ENCODE assay signal across 8 cellular contexts in the genomic region with DNA sequence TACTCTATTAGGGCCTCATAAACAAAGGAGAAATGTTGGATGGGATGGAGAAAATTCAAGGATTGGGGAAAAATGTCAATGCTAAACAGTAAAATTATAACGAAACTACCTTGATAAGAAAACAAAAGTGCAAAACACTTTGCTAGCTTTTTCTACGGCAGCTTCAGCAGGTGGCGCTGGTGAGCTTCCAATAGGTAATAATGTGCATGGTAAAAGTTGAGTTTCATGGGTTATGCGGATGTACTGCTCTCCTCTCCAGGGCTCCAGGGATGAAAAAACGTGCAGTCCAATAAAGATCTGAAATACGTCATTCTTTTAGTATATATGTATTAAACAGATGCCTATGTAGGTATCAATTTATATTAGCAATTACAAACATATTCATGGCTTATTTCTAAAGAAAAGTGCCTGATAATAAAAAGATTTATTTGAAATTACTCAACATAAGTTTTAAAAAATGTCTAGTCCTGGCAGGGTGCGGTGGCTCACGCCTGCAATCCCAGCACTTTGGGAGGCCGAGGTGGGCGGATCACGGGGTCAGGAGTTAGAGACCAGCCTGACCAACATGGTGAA.
DNase-seq lines count a peak whose midpoint lies in the region; ATAC-seq and TF ChIP-seq lines count a peak whose summit lies in the region.

No MANE protein-coding gene starts in this region.

- H3K9me3 Mint-ChIP-seq in activated CD4-positive, alpha-beta memory T cell treated with anti-CD3 and anti-CD28 coated beads for 36 hours: no peaks in the 10 kb centered on the region

- H3K27me3 Mint-ChIP-seq in activated CD4-positive, alpha-beta memory T cell treated with anti-CD3 and anti-CD28 coated beads for 36 hours: no peaks in the 10 kb centered on the region

- WGBS in prostate gland: 37% methylated on average over 11 of the region's 11 CpGs

- CTCF ChIA-PET in activated CD4-positive, alpha-beta memory T cell treated with anti-CD3 and anti-CD28 coated beads for 36 hours (lab: Charles Lee): interaction anchor here (1.0 to 1.7 kb wide), 3 partner anchors 16 to 1497 kb away, joined by 3 to 6 read pairs (median 4); no protein-coding TSS in a partner anchor

- no peak overlapping the region for H3K27ac ChIP-seq in prostate gland

- DNase-seq in CD1c-positive myeloid dendritic cell (ENCODE audit: extremely low spot score) (peak; percentile 17), NCI-H345 (lab: John Stamatoyannopoulos, UW) (peak; percentile 37), globus pallidus (ENCODE audit: low spot score) (peak; percentile 53), prostate gland (ENCODE audit: low spot score) (peak; percentile 19)
- DNase-seq in activated CD4-positive, alpha-beta memory T cell treated with anti-CD3 and anti-CD28 coated beads for 36 hours: peak; percentile 54

- H3K4me1 ChIP-seq in prostate gland (replicated peaks): no peaks in the 10 kb centered on the region

- TF ChIP-seq CTCF in prostate gland (IDR thresholded peaks at IDR 0.05): peak in 3 of 4 experiments; percentile 35 to 55 (median 40)

- ATAC-seq in GM18519 (IDR thresholded peaks at IDR 0.05; ENCODE audit: low FRiP score, unreplicated experiment): peak; percentile 88
- peak; percentile 73 for ATAC-seq in HG03103 (IDR thresholded peaks at IDR 0.05; ENCODE audit: low read depth, unreplicated experiment)
- no peak for ATAC-seq in HG03095 (IDR thresholded peaks at IDR 0.05; ENCODE audit: unreplicated experiment)

- intact Hi-C loops in activated CD4-positive, alpha-beta memory T cell treated with anti-CD3 and anti-CD28 coated beads for 36 hours (cut with micrococcal nuclease): no loop called here
- intact Hi-C loops in prostate gland (cut with DNase I): no loop called here

- TF ChIP-seq POLR2A in prostate gland (IDR thresholded peaks at IDR 0.05): no peak

- no peaks in the 10 kb centered on the region for H3K36me3 ChIP-seq in prostate gland

- H3K4me3 ChIP-seq in prostate gland: no peak overlapping the region

- POLR2A ChIA-PET in activated CD4-positive, alpha-beta memory T cell treated with anti-CD3 and anti-CD28 coated beads for 36 hours (lab: Charles Lee): no interaction called here

- H3K36me3 Mint-ChIP-seq in activated CD4-positive, alpha-beta memory T cell treated with anti-CD3 and anti-CD28 coated beads for 36 hours: no peaks in the 10 kb centered on the region

- H3K27ac Mint-ChIP-seq in activated CD4-positive, alpha-beta memory T cell treated with anti-CD3 and anti-CD28 coated beads for 36 hours: no peak overlapping the region

- no peak overlapping the region for H3K4me3 Mint-ChIP-seq in activated CD4-positive, alpha-beta memory T cell treated with anti-CD3 and anti-CD28 coated beads for 36 hours

- no peaks in the 10 kb centered on the region for H3K9me3 ChIP-seq in prostate gland

- H3K27me3 ChIP-seq in prostate gland (replicated peaks; ENCODE audit: insufficient read depth): no peaks in the 10 kb centered on the region

- H3K4me1 Mint-ChIP-seq in activated CD4-positive, alpha-beta memory T cell treated with anti-CD3 and anti-CD28 coated beads for 36 hours (ENCODE audit: low read depth): no peaks in the 10 kb centered on the region
